ENCODE assay signal across 1 cellular context in genomic region chr17:41836550-41837196, GRCh38.
TF ChIP-seq lines count a peak whose summit lies in the region.

No MANE protein-coding gene starts in this region.

TF ChIP-seq in endothelial cell of umbilical vein, 7 proteins besides CTCF, POLR2A, EP300 and RAD21:
- no peak for TF ChIP-seq JUN (IDR thresholded peaks at IDR 0.05; ENCODE audit: borderline replicate concordance, insufficient read depth, insufficient read length, low read depth)
- TF ChIP-seq GATA2 (IDR thresholded peaks at IDR 0.05; ENCODE audit: insufficient read depth, insufficient read length, low read depth, low read length), result no peak
- no peak for TF ChIP-seq EZH2 (IDR thresholded peaks at IDR 0.05; ENCODE audit: borderline replicate concordance, low read depth, low read length, severe bottlenecking)
- TF ChIP-seq MAX (IDR thresholded peaks at IDR 0.05; ENCODE audit: insufficient read depth, insufficient read length), result no peak
- TF ChIP-seq MYC (IDR thresholded peaks at IDR 0.05; ENCODE audit: low read depth, low read length), result no peak
- no peak for TF ChIP-seq FOS (IDR thresholded peaks at IDR 0.05; ENCODE audit: borderline replicate concordance, insufficient read depth, low read length)
- TF ChIP-seq POLR2AphosphoS5 (IDR thresholded peaks at IDR 0.05; ENCODE audit: insufficient read depth, low read depth, low read length), result no peak
